ENCODE assay signal across 10 cellular contexts in genomic region chr13:32472194-32472621, GRCh38. TPM values are rescaled to one million over a fixed set of nuclear protein-coding genes. Genes with fewer than 3 reads are reported as not detected.
DNase-seq lines count a peak whose midpoint lies in the region; ATAC-seq and TF ChIP-seq lines count a peak whose summit lies in the region.
"Had no signal": no experiment of that assay in that cellular context is flagged by ENCODE, and none has a peak within 500 bp of the region (broad histone marks: within the 10 kb centered on the region; RNA-seq: fewer than 3 reads in every experiment).

No MANE protein-coding gene starts in this region.

- intact Hi-C loops in lower leg skin (cut with DNase I; ENCODE audit: low total_unique reads) = no loop called here
- intact Hi-C loops in body of pancreas (cut with DNase I) = no loop called here

- H3K9me3 ChIP-seq in body of pancreas = no peaks in the 10 kb centered on the region

- H3K27me3 ChIP-seq in body of pancreas = no peaks in the 10 kb centered on the region

- TF ChIP-seq POLR2A in lower leg skin (IDR thresholded peaks at IDR 0.05) = no peak
- no peak for TF ChIP-seq POLR2A in body of pancreas (IDR thresholded peaks at IDR 0.05)

- no peak overlapping the region for H3K4me3 ChIP-seq in GM12864 (ENCODE audit: low read depth, low read length)
- no peak overlapping the region for H3K4me3 ChIP-seq in fibroblast of villous mesenchyme (ENCODE audit: low read depth, low read length)
- no peak overlapping the region for H3K4me3 ChIP-seq in lower leg skin (ENCODE audit: low read depth, poor library complexity, severe bottlenecking)
- H3K4me3 ChIP-seq in body of pancreas = no peak overlapping the region
- H3K4me3 ChIP-seq: SK-N-MC had no signal

- no peaks in the 10 kb centered on the region for H3K36me3 ChIP-seq in body of pancreas (replicated peaks in 1 of 2; ENCODE audit: insufficient read depth in 1 of 2, low read depth in 2 of 2)

- no peaks in the 10 kb centered on the region for H3K4me1 ChIP-seq in body of pancreas

- DNase-seq in GM12864 (ENCODE audit: low read depth) (peak; percentile 43), fibroblast of villous mesenchyme (ENCODE audit: low read depth) (peak; percentile 13), NCI-H2227 treated with DMSO at 0.1 percent for 48 hours (lab: John Stamatoyannopoulos, UW) (no peak), lower leg skin (ENCODE audit: low spot score in 2 of 2) (no peak), body of pancreas (no peak)
- no peak for DNase-seq in activated effector memory CD4-positive, alpha-beta T cell treated with anti-CD3 and anti-CD28 coated beads, Interleukin-2, amount 50 U/mL, for 16 hours
- DNase-seq: DMS153 had no signal

- H3K27ac ChIP-seq in body of pancreas = peak overlapping the region in 1 of 4 donors; percentile 18
- H3K27ac ChIP-seq: SK-N-MC had no signal

- TF ChIP-seq CTCF in GM12864 (IDR thresholded peaks at IDR 0.05; ENCODE audit: low read depth, low read length, missing control alignments) (no peak), fibroblast of villous mesenchyme (IDR thresholded peaks at IDR 0.05; ENCODE audit: insufficient read depth, low read depth, low read length) (no peak), lower leg skin (IDR thresholded peaks at IDR 0.05) (no peak), body of pancreas (IDR thresholded peaks at IDR 0.05) (no peak)

- WGBS in lower leg skin, 2 donors = 40 to 51% methylated on average over 3 of the region's 3 CpGs
- WGBS in body of pancreas, 2 donors = 55 to 64% methylated on average over 3 of the region's 3 CpGs

- peak; percentile 79 for ATAC-seq in GM19463 (IDR thresholded peaks at IDR 0.05; ENCODE audit: unreplicated experiment)
- ATAC-seq in HG03432 (IDR thresholded peaks at IDR 0.05; ENCODE audit: unreplicated experiment) = peak; percentile 84
- no peak for ATAC-seq in body of pancreas

RNA-seq across cellular contexts. Expression of gene N4BP2L1, which starts 44.3 kb away (rescaled TPM):
- total RNA-seq in fibroblast of villous mesenchyme = 1.3 and 1.7 TPM in 2 replicates
- 10 to 100 TPM; 29.8 to 66.0 (median 46.3) TPM for total RNA-seq in lower leg skin
- total RNA-seq in body of pancreas = 10 to 100 TPM; 18.5 to 20.5 TPM

Comparison
In these comparisons a context has a peak if more than half of its experiments do, and no peak if none do; other contexts are left out.
1. DNase-seq: peak in GM12864 (single experiment) and fibroblast of villous mesenchyme (single experiment); none in activated effector memory CD4-positive, alpha-beta T cell treated with anti-CD3 and anti-CD28 coated beads, Interleukin-2, amount 50 U/mL, for 16 hours (single experiment), NCI-H2227 treated with DMSO at 0.1 percent for 48 hours (single experiment), lower leg skin (0 of 2) and body of pancreas (0 of 4).